ENCODE assay signal across 14 cellular contexts in the genomic region with DNA sequence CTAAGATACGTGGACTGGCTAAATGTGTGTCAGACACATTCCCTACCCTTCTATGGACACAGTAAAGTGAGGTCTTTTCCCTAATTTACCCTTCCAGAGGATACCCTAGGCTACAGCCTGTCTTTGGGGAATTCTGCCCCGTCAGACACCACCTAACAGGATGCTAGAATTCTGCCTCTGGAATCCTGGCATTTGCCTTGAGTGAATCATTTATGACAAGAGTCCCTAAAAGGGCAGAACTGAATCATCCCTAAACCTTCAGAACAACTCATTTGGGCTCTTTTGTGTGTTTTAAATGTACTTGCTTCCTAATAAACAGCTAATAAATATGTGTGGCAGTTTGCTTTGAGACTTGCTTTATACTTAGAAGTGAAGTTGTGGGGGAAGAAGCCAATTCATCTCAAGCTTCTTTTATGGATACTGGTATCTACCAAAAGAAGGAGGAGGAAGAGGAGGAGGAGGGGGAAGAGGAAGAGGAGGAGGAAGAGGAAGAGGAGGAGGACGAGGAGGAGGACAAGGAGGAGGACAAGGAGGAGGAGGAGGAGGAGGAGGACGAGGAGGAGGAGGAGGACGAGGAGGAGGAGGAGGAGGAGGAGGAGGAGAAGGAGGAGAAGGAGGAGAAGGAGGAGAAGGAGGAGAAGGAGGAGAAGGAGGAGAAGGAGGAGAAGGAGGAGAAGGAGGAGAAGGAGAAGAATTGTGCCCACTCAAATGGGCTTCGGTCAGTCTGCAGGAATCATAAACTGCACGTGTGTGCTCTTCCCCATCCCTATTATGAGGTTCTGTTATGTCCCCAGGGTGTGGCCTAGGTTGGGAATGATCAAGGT. TPM values are rescaled to one million over a fixed set of nuclear protein-coding genes. Genes with fewer than 3 reads are reported as not detected.
DNase-seq lines count a peak whose midpoint lies in the region; ATAC-seq and TF ChIP-seq lines count a peak whose summit lies in the region.
"Had no signal": no experiment of that assay in that cellular context is flagged by ENCODE, and none has a peak within 500 bp of the region (broad histone marks: within the 10 kb centered on the region; RNA-seq: fewer than 3 reads in every experiment).

No MANE protein-coding gene starts in this region.

- H3K9me3 ChIP-seq in mammary epithelial cell (replicated peaks; ENCODE audit: insufficient read depth, low read length) (no peaks in the 10 kb centered on the region), transverse colon (no peaks in the 10 kb centered on the region), Caco-2 (no peaks in the 10 kb centered on the region)

- no TSS peak for BruUV-seq in mammary epithelial cell (replicated peaks; lab: Mats Ljungman, UMichigan)
- BruUV-seq in Caco-2 (replicated peaks; lab: Mats Ljungman, UMichigan): no TSS peak

- no peaks in the 10 kb centered on the region for H3K79me2 ChIP-seq in KMS-11 (ENCODE audit: insufficient read depth, low read depth)
- H3K79me2 ChIP-seq in mammary epithelial cell (ENCODE audit: insufficient read depth, low read length): no peaks in the 10 kb centered on the region

- dilution Hi-C loops in mammary epithelial cell (cut with HindIII; ENCODE audit: low sequenced_read_pairs): no loop called here

- TF ChIP-seq EP300 in transverse colon (IDR thresholded peaks at IDR 0.05; ENCODE audit: low read depth): no peak

- no peak overlapping the region for H3K9ac ChIP-seq in KMS-11
- no peak overlapping the region for H3K9ac ChIP-seq in mammary epithelial cell (ENCODE audit: insufficient read depth, low read length)

- 84% methylated on average over 5 of the region's 7 CpGs for WGBS in mammary epithelial cell (ENCODE audit: low coverage, missing lambda C conversion rate)
- 78 to 81% methylated on average over 4 of the region's 7 CpGs for WGBS in transverse colon (ENCODE audit: low coverage in 1 of 2), 2 donors

- CTCF ChIA-PET in mammary epithelial cell (lab: Charles Lee; ENCODE audit: low non-redundant PET): interaction anchor here (0.6 kb wide), 1 partner anchor 393 kb away, joined by 3 read pairs; no protein-coding TSS in a partner anchor
- CTCF ChIA-PET in Caco-2 (lab: Charles Lee): no interaction called here

- DNase-seq in AG08395 (ENCODE audit: low spot score) (peak; percentile 70), mammary epithelial cell (peak; percentile 70), kidney tubule cell (ENCODE audit: low spot score) (peak; percentile 66), transverse colon (no peak), Caco-2 (no peak), epidermal melanocyte (ENCODE audit: insufficient read length, low spot score) (no peak)
- DNase-seq: activated CD4-positive, alpha-beta T cell treated with anti-CD3 and anti-CD28 coated beads for 1 hour; C1 segment of cervical spinal cord; central memory CD4-positive, alpha-beta T cell; left ventricle myocardium superior; NCI-H1694 treated with DMSO at 0.1 percent for 48 hours; nucleus accumbens had no signal

- H3K4me2 ChIP-seq in KMS-11 (peak overlapping the region; percentile 43), mammary epithelial cell (ENCODE audit: insufficient read depth, low read depth, low read length) (peak overlapping the region; percentile 20)

- no peak for TF ChIP-seq POLR2A in transverse colon (IDR thresholded peaks at IDR 0.05)

- ATAC-seq in HG03571 (IDR thresholded peaks at IDR 0.05; ENCODE audit: unreplicated experiment): no peak

- peaks cover 9% of the 10 kb centered on the region for H3K36me3 Mint-ChIP-seq in Caco-2 (ENCODE audit: insufficient read depth, unreplicated experiment)

- H3K4me1 ChIP-seq in KMS-11 (ENCODE audit: low read depth, poor library complexity, severe bottlenecking) (peaks cover 18% of the 10 kb centered on the region), mammary epithelial cell (ENCODE audit: insufficient read depth, low read length) (peaks cover 36% of the 10 kb centered on the region), transverse colon (no peaks in the 10 kb centered on the region), Caco-2 (no peaks in the 10 kb centered on the region)

- no peaks in the 10 kb centered on the region for H3K9me3 Mint-ChIP-seq in Caco-2 (ENCODE audit: unreplicated experiment)

- H3K27ac ChIP-seq in KMS-11: no peak overlapping the region; the same call in 1 of the 2 replicates
- peak overlapping the region; percentile 4 for H3K27ac ChIP-seq in mammary epithelial cell (ENCODE audit: insufficient read depth, low read depth, low read length)
- H3K27ac ChIP-seq in transverse colon: no peak overlapping the region

- H3K36me3 ChIP-seq in KMS-11 (ENCODE audit: insufficient read depth) (no peaks in the 10 kb centered on the region), mammary epithelial cell (ENCODE audit: insufficient read depth, low read length) (no peaks in the 10 kb centered on the region), transverse colon (peaks cover 0 to 24% (median 1%) of the 10 kb centered on the region in 4 donors), Caco-2 (ENCODE audit: control insufficient read depth, insufficient read depth, low read length) (no peaks in the 10 kb centered on the region; the same call in 1 of the 2 replicates)

- H3K27me3 Mint-ChIP-seq in Caco-2 (ENCODE audit: insufficient read depth, unreplicated experiment): no peaks in the 10 kb centered on the region

- H4K20me1 ChIP-seq in KMS-11 (ENCODE audit: insufficient read depth): 0 out of 2 replicates have a peak, but pooled peaks cover 4% of the 10 kb centered on the region
- no peaks in the 10 kb centered on the region for H4K20me1 ChIP-seq in mammary epithelial cell (ENCODE audit: insufficient read depth, low read length)

- H3K4me3 ChIP-seq in KMS-11 (IDR thresholded peaks at IDR 0.05; ENCODE audit: insufficient read depth, low read depth, low read length) (no peak overlapping the region), mammary epithelial cell (replicated peaks in 1 of 3; ENCODE audit: insufficient read depth in 1 of 3, low read depth in 2 of 3, low read length in 3 of 3) (no peak overlapping the region), transverse colon (no peak overlapping the region), Caco-2 (ENCODE audit: low read depth, low read length) (no peak overlapping the region)

- no peaks in the 10 kb centered on the region for H3K4me1 Mint-ChIP-seq in Caco-2 (ENCODE audit: low read depth, unreplicated experiment)

- H3K4me3 Mint-ChIP-seq in Caco-2 (ENCODE audit: unreplicated experiment): no peak overlapping the region

- H3K27ac Mint-ChIP-seq in Caco-2 (ENCODE audit: unreplicated experiment): no peak overlapping the region

- POLR2A ChIA-PET in Caco-2 (lab: Charles Lee): no interaction called here

- H2AFZ ChIP-seq in KMS-11 (ENCODE audit: low read depth) (no peak overlapping the region), mammary epithelial cell (ENCODE audit: low read depth, low read length) (peak overlapping the region; percentile 42)

- TF ChIP-seq CTCF in KMS-11 (conservative IDR thresholded peaks at IDR 0.05; ENCODE audit: low read depth, low read length) (no peak), mammary epithelial cell (conservative IDR thresholded peaks at IDR 0.05 in 1 of 2, IDR thresholded peaks at IDR 0.05 in 1 of 2; ENCODE audit: extremely low read depth in 1 of 2, insufficient read depth in 1 of 2, low read depth in 1 of 2, low read length in 2 of 2) (no peak), transverse colon (IDR thresholded peaks at IDR 0.05) (no peak), Caco-2 (IDR thresholded peaks at IDR 0.05; ENCODE audit: insufficient read depth in 1 of 2, low read depth in 1 of 2, low read length in 1 of 2, severe bottlenecking in 1 of 2, unreplicated experiment in 1 of 2) (no peak)

- in situ Hi-C loops in mammary epithelial cell (cut with MboI; ENCODE audit: low sequenced_read_pairs in 2 of 2): no loop called here
- in situ Hi-C loops in transverse colon (cut with MboI; ENCODE audit: low pct_ligation_motif_present in 1 of 4, low pct_unique_long_range_greater_than_20kb in 1 of 4, low sequenced_read_pairs in 3 of 4): no loop called here

- H3K27me3 ChIP-seq in KMS-11 (ENCODE audit: insufficient read depth, low read depth) (no peaks in the 10 kb centered on the region), mammary epithelial cell (ENCODE audit: insufficient read depth, low read length) (no peaks in the 10 kb centered on the region), transverse colon (no peaks in the 10 kb centered on the region), Caco-2 (replicated peaks; ENCODE audit: control insufficient read depth, insufficient read depth, low read length) (no peaks in the 10 kb centered on the region)

- intact Hi-C loops in mammary epithelial cell (cut with micrococcal nuclease) (loop anchor here (1.0 kb wide), 1 partner anchor 27 kb away; a partner anchor contains a TSS), transverse colon (cut with DNase I; ENCODE audit: low total_unique reads) (no loop called here), Caco-2 (cut with micrococcal nuclease; ENCODE audit: unreplicated experiment) (no loop called here)

RNA-seq across cellular contexts. Expression of a gene that starts 27.1 kb away (rescaled TPM):
- total RNA-seq in mammary epithelial cell: 10 to 100 TPM; 16.0 to 19.3 TPM
- polyA plus RNA-seq in mammary epithelial cell: 13.7 TPM
- 21.9 TPM for polyA minus RNA-seq in mammary epithelial cell
- total RNA-seq in transverse colon: 100 to 1,000 TPM in 1 of 4 donors, 10 to 100 TPM in 3; 20.9 to 105 (median 83.9) TPM
- total RNA-seq in Caco-2 (2022): 20.2 and 23.7 TPM in 2 replicates

Comparison
In these comparisons a context has a peak if more than half of its experiments do, and no peak if none do; other contexts are left out.
1. DNase-seq: peak in AG08395 (single experiment), mammary epithelial cell (single experiment) and kidney tubule cell (single experiment); none in transverse colon (single experiment), Caco-2 (0 of 2) and epidermal melanocyte (single experiment).